In genomic region chr18:63683152-63683551, GRCh38 we compare ENCODE assay signal across 11 cellular contexts. TPM values are rescaled to one million over a fixed set of nuclear protein-coding genes. Genes with fewer than 3 reads are reported as not detected.
DNase-seq lines count a peak whose midpoint lies in the region; ATAC-seq and TF ChIP-seq lines count a peak whose summit lies in the region.
"Had no signal": no experiment of that assay in that cellular context is flagged by ENCODE, and none has a peak within 500 bp of the region (broad histone marks: within the 10 kb centered on the region; RNA-seq: fewer than 3 reads in every experiment).

No MANE protein-coding gene starts in this region.

- WGBS in SK-N-SH (ENCODE audit: low lambda C conversion rate) = 0% methylated on average over 2 of the region's 2 CpGs

- H3F3A ChIP-seq in SK-N-SH (replicated peaks; ENCODE audit: insufficient read depth) = no peaks in the 10 kb centered on the region

- H4K20me1 ChIP-seq in SK-N-SH (ENCODE audit: insufficient read depth) = no peaks in the 10 kb centered on the region

- H3K9ac ChIP-seq in SK-N-SH = no peak overlapping the region

- ATAC-seq in HG03439 (IDR thresholded peaks at IDR 0.05; ENCODE audit: unreplicated experiment) (no peak), HG03520 (IDR thresholded peaks at IDR 0.05; ENCODE audit: unreplicated experiment) (no peak), GM21367 (IDR thresholded peaks at IDR 0.05; ENCODE audit: unreplicated experiment) (no peak)

- H3K9me3 ChIP-seq in SK-N-SH = no peaks in the 10 kb centered on the region
- H3K9me3 ChIP-seq: transverse colon had no signal

- H3K27ac ChIP-seq in SK-N-SH (ENCODE audit: low read depth in 2 of 2, low read length in 1 of 2) = no peak overlapping the region
- H3K27ac ChIP-seq: transverse colon had no signal

- TF ChIP-seq CTCF in SK-N-SH (IDR thresholded peaks at IDR 0.05) = no peak
- TF ChIP-seq CTCF in retinal pigment epithelial cell (conservative IDR thresholded peaks at IDR 0.05; ENCODE audit: low read depth, low read length) = no peak

- peaks cover 4% of the 10 kb centered on the region; the same call in 1 of the 2 replicates for H3K27me3 ChIP-seq in SK-N-SH (ENCODE audit: insufficient read depth)
- H3K27me3 ChIP-seq: transverse colon had no signal

- DNase-seq in GM04504 (ENCODE audit: low read depth) = peak; percentile 90
- no peak for DNase-seq in SK-N-SH
- peak; percentile 13 for DNase-seq in foreskin melanocyte
- peak; percentile 92 for DNase-seq in retinal pigment epithelial cell (ENCODE audit: low read depth)
- DNase-seq in GDM1 (lab: John Stamatoyannopoulos, UW) = no peak
- DNase-seq: NCI-H524 treated with DMSO at 0.1 percent for 48 hours, transverse colon had no signal

- peak overlapping the region; percentile 63; the same call in 1 of the 2 replicates for H2AFZ ChIP-seq in SK-N-SH (ENCODE audit: low read depth)

- H3K36me3 ChIP-seq in SK-N-SH (replicated peaks in 1 of 2; ENCODE audit: control insufficient read depth in 1 of 2, insufficient read depth in 2 of 2, low read length in 1 of 2) = no peaks in the 10 kb centered on the region
- H3K36me3 ChIP-seq: transverse colon had no signal

- no peaks in the 10 kb centered on the region for H3K9me2 ChIP-seq in SK-N-SH

- TF ChIP-seq EP300 in SK-N-SH (IDR thresholded peaks at IDR 0.05; ENCODE audit: borderline replicate concordance in 1 of 2, low read depth in 1 of 2, low read length in 1 of 2) = no peak

- peaks cover 0 to 8% of the 10 kb centered on the region in 2 experiments; a peak in 1 of 4 replicates for H3K4me1 ChIP-seq in SK-N-SH (ENCODE audit: control insufficient read depth in 1 of 2, insufficient read depth in 2 of 2, low read depth in 1 of 2, low read length in 1 of 2)
- H3K4me1 ChIP-seq: transverse colon had no signal

- TF ChIP-seq RAD21 in SK-N-SH (IDR thresholded peaks at IDR 0.05; ENCODE audit: low read length) = no peak

- POLR2A ChIA-PET in SK-N-SH (lab: Yijun Ruan, JAX) = no interaction called here

- H3K4me2 ChIP-seq in SK-N-SH = peak overlapping the region; percentile 28; the same call in 1 of the 2 replicates

- H3K4me3 ChIP-seq in SK-N-SH (ENCODE audit: low read depth in 2 of 2, low read length in 1 of 2) = no peak overlapping the region
- H3K4me3 ChIP-seq in retinal pigment epithelial cell (ENCODE audit: low read length) = no peak overlapping the region
- H3K4me3 ChIP-seq: transverse colon had no signal

- H3K79me2 ChIP-seq in SK-N-SH (ENCODE audit: insufficient read depth) = no peaks in the 10 kb centered on the region

- CTCF ChIA-PET in SK-N-SH (lab: Yijun Ruan, JAX) = no interaction called here

TF ChIP-seq in SK-N-SH, 30 proteins besides CTCF, POLR2A, EP300 and RAD21:
- TF ChIP-seq SIN3A (IDR thresholded peaks at IDR 0.05; ENCODE audit: borderline replicate concordance, low read depth, low read length) = no peak
- no peak for TF ChIP-seq GABPA (IDR thresholded peaks at IDR 0.05; ENCODE audit: low read depth)
- TF ChIP-seq, protein P1, sequence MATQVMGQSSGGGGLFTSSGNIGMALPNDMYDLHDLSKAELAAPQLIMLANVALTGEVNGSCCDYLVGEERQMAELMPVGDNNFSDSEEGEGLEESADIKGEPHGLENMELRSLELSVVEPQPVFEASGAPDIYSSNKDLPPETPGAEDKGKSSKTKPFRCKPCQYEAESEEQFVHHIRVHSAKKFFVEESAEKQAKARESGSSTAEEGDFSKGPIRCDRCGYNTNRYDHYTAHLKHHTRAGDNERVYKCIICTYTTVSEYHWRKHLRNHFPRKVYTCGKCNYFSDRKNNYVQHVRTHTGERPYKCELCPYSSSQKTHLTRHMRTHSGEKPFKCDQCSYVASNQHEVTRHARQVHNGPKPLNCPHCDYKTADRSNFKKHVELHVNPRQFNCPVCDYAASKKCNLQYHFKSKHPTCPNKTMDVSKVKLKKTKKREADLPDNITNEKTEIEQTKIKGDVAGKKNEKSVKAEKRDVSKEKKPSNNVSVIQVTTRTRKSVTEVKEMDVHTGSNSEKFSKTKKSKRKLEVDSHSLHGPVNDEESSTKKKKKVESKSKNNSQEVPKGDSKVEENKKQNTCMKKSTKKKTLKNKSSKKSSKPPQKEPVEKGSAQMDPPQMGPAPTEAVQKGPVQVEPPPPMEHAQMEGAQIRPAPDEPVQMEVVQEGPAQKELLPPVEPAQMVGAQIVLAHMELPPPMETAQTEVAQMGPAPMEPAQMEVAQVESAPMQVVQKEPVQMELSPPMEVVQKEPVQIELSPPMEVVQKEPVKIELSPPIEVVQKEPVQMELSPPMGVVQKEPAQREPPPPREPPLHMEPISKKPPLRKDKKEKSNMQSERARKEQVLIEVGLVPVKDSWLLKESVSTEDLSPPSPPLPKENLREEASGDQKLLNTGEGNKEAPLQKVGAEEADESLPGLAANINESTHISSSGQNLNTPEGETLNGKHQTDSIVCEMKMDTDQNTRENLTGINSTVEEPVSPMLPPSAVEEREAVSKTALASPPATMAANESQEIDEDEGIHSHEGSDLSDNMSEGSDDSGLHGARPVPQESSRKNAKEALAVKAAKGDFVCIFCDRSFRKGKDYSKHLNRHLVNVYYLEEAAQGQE (IDR thresholded peaks at IDR 0.05; ENCODE audit: low read depth, low read length) = no peak

RNA-seq across cellular contexts. Expression of gene SERPINB11, which starts 19.6 kb away (rescaled TPM):
- not detected in 2 replicates for polyA plus RNA-seq in SK-N-SH (2012; rRNA removed)
- polyA plus RNA-seq in SK-N-SH (2012; cell fraction: cytosol; rRNA removed) = not detected in 2 replicates
- polyA plus RNA-seq in SK-N-SH (2012; cell fraction: nucleus; rRNA removed) = not detected in 2 replicates
- polyA plus RNA-seq: adipose tissue had no signal

RNA-seq across cellular contexts. Expression of gene SERPINB3, which starts 21.5 kb away (rescaled TPM):
- 0.07 TPM in 1 of 2 replicates, not detected in the other for polyA plus RNA-seq in SK-N-SH (2012; rRNA removed)
- polyA plus RNA-seq in SK-N-SH (2012; cell fraction: cytosol; rRNA removed) = 0.03 TPM in 1 of 2 replicates, not detected in the other
- 0.06 TPM in 1 of 2 replicates, not detected in the other for polyA plus RNA-seq in SK-N-SH (2012; cell fraction: nucleus; rRNA removed)

RNA-seq across cellular contexts. Expression of gene SERPINB4, which starts 39.1 kb away (rescaled TPM):
- polyA plus RNA-seq in SK-N-SH (2012; rRNA removed) = 0.06 TPM in 1 of 2 replicates, not detected in the other
- polyA plus RNA-seq in SK-N-SH (2012; cell fraction: cytosol; rRNA removed) = not detected in 2 replicates
- 0.05 and 0.11 TPM in 2 replicates for polyA plus RNA-seq in SK-N-SH (2012; cell fraction: nucleus; rRNA removed)

Comparison
In these comparisons a context has a peak if more than half of its experiments do, and no peak if none do; other contexts are left out.
1. DNase-seq: peak in GM04504 (single experiment), foreskin melanocyte (single experiment) and retinal pigment epithelial cell (single experiment); none in SK-N-SH (single experiment) and GDM1 (single experiment).